17 cellular contexts compared by ENCODE assay signal in genomic region chr2:172643142-172643541, GRCh38.
DNase-seq lines count a peak whose midpoint lies in the region; ATAC-seq and TF ChIP-seq lines count a peak whose summit lies in the region.
"Had no signal": no experiment of that assay in that cellular context is flagged by ENCODE, and none has a peak within 500 bp of the region (broad histone marks: within the 10 kb centered on the region; RNA-seq: fewer than 3 reads in every experiment).

No MANE protein-coding gene starts in this region.

- peak overlapping the region; percentile 76 for H3K9ac ChIP-seq in PC-3 (ENCODE audit: low read length)

- DNase-seq in activated naive CD4-positive, alpha-beta T cell treated with anti-CD3 and anti-CD28 coated beads for 36 hours = peak; percentile 12
- DNase-seq in activated naive CD4-positive, alpha-beta T cell treated with anti-CD3 and anti-CD28 coated beads, Interleukin-2, amount 50 U/mL, for 16 hours = no peak
- DNase-seq in PC-3 = peak; percentile 90
- DNase-seq in epithelial cell of prostate (ENCODE audit: low read depth, low spot score) = peak; percentile 70
- peak; percentile 28 for DNase-seq in stimulated activated naive CD8-positive, alpha-beta T cell treated with anti-CD3 and anti-CD28 coated beads, Interleukin-15, Interleukin-2, amounts not matched to agents 100 U/mL and 50 U/mL, for 24 hours
- no peak for DNase-seq in occipital lobe (lab: John Stamatoyannopoulos, UW)
- no peak for DNase-seq in NCI-H2171 treated with DMSO at 0.1 percent for 48 hours (lab: John Stamatoyannopoulos, UW)
- DNase-seq in ovary = no peak
- DNase-seq: activated CD4-positive, alpha-beta T cell treated with anti-CD3 and anti-CD28 coated beads, Interleukin-2, amount 10 ng/mL, durations not matched to agents 7 days and 5 days; activated effector memory CD4-positive, alpha-beta T cell treated with Interleukin-2 at 50 U/mL for 16 hours; Calu3; dorsolateral prefrontal cortex; left ventricle myocardium superior; NCI-H2107; psoas muscle; SHP77 had no signal

- H3F3A ChIP-seq in PC-3 (ENCODE audit: low read length, unreplicated experiment) = no peaks in the 10 kb centered on the region

- H3K9me2 ChIP-seq in PC-3 (replicated peaks; ENCODE audit: low read length) = no peaks in the 10 kb centered on the region

- H3K4me1 ChIP-seq in PC-3 (ENCODE audit: insufficient read depth, low read length) (peaks cover 73% of the 10 kb centered on the region), ovary (ENCODE audit: insufficient read depth) (no peaks in the 10 kb centered on the region)
- H3K4me1 ChIP-seq: psoas muscle, tibial nerve had no signal

- H3K27me3 Mint-ChIP-seq in activated naive CD4-positive, alpha-beta T cell treated with anti-CD3 and anti-CD28 coated beads for 36 hours (ENCODE audit: low read depth) = no peaks in the 10 kb centered on the region
- H3K27me3 Mint-ChIP-seq: activated CD4-positive, alpha-beta T cell treated with anti-CD3 and anti-CD28 coated beads, Interleukin-2, amount 10 ng/mL, durations not matched to agents 7 days and 5 days had no signal

- H3K36me3 Mint-ChIP-seq in activated naive CD4-positive, alpha-beta T cell treated with anti-CD3 and anti-CD28 coated beads for 36 hours (ENCODE audit: low read depth) = no peaks in the 10 kb centered on the region

- BruUV-seq in PC-3 (replicated peaks; lab: Mats Ljungman, UMichigan) = no TSS peak

- intact Hi-C loops in activated naive CD4-positive, alpha-beta T cell treated with anti-CD3 and anti-CD28 coated beads for 36 hours (cut with micrococcal nuclease) = no loop called here
- intact Hi-C loops in PC-3 (cut with micrococcal nuclease) = no loop called here
- intact Hi-C loops in ovary (cut with DNase I) = no loop called here

- TF ChIP-seq CTCF in PC-3 (conservative IDR thresholded peaks at IDR 0.05; ENCODE audit: low read depth, low read length) = no peak
- no peak for TF ChIP-seq CTCF in ovary (IDR thresholded peaks at IDR 0.05)

- H3K4me3 ChIP-seq in PC-3 (ENCODE audit: low read length) (no peak overlapping the region), ovary (no peak overlapping the region)
- H3K4me3 ChIP-seq: dorsolateral prefrontal cortex, psoas muscle, tibial nerve had no signal

- H4K20me1 ChIP-seq in PC-3 (ENCODE audit: low read length) = no peaks in the 10 kb centered on the region

- 76 to 87% (median 80%) methylated on average over 6 of the region's 6 CpGs for WGBS in ovary, 3 donors

- H3K27me3 ChIP-seq in PC-3 (ENCODE audit: low read length) (no peaks in the 10 kb centered on the region), ovary (no peaks in the 10 kb centered on the region)
- H3K27me3 ChIP-seq: dorsolateral prefrontal cortex, tibial nerve had no signal

- no peaks in the 10 kb centered on the region for H3K9me3 ChIP-seq in PC-3 (ENCODE audit: low read length)
- no peaks in the 10 kb centered on the region for H3K9me3 ChIP-seq in ovary
- H3K9me3 ChIP-seq: psoas muscle had no signal

- TF ChIP-seq EP300 in ovary (IDR thresholded peaks at IDR 0.05) = no peak

- H3K79me2 ChIP-seq in PC-3 (ENCODE audit: low read length) = no peaks in the 10 kb centered on the region

- ATAC-seq in PC-3 = peak; percentile 77
- ATAC-seq in stimulated activated naive CD8-positive, alpha-beta T cell treated with anti-CD3 and anti-CD28 coated beads, Interleukin-15, Interleukin-2, amounts not matched to agents 100 U/mL and 50 U/mL, for 24 hours = peak; percentile 82
- ATAC-seq: left ventricle myocardium superior, psoas muscle had no signal

- peak overlapping the region; percentile 95 for H3K27ac ChIP-seq in PC-3 (ENCODE audit: low read length)
- no peak overlapping the region for H3K27ac ChIP-seq in epithelial cell of prostate
- no peak overlapping the region for H3K27ac ChIP-seq in ovary
- H3K27ac ChIP-seq: dorsolateral prefrontal cortex, psoas muscle, tibial nerve had no signal

- H3K4me1 Mint-ChIP-seq in activated naive CD4-positive, alpha-beta T cell treated with anti-CD3 and anti-CD28 coated beads for 36 hours (ENCODE audit: low read depth) = peaks cover 6% of the 10 kb centered on the region

- no peaks in the 10 kb centered on the region for H3K36me3 ChIP-seq in PC-3 (ENCODE audit: low read depth, low read length)
- no peaks in the 10 kb centered on the region for H3K36me3 ChIP-seq in ovary
- H3K36me3 ChIP-seq: tibial nerve had no signal

- H3K4me2 ChIP-seq in PC-3 (ENCODE audit: low read length) = peak overlapping the region; percentile 13

- H2AFZ ChIP-seq in PC-3 (ENCODE audit: low read length) = peak overlapping the region; percentile 56

- no peak for TF ChIP-seq POLR2A in ovary (IDR thresholded peaks at IDR 0.05)

- H3K9me3 Mint-ChIP-seq in activated naive CD4-positive, alpha-beta T cell treated with anti-CD3 and anti-CD28 coated beads for 36 hours = no peaks in the 10 kb centered on the region

- no peak overlapping the region for H3K4me3 Mint-ChIP-seq in activated naive CD4-positive, alpha-beta T cell treated with anti-CD3 and anti-CD28 coated beads for 36 hours
- H3K4me3 Mint-ChIP-seq: activated CD4-positive, alpha-beta T cell treated with anti-CD3 and anti-CD28 coated beads, Interleukin-2, amount 10 ng/mL, durations not matched to agents 7 days and 5 days had no signal

- CTCF ChIA-PET in activated naive CD4-positive, alpha-beta T cell treated with anti-CD3 and anti-CD28 coated beads for 36 hours (lab: Charles Lee) = interaction anchor here (0.6 kb wide), 2 partner anchors 219 to 1957 kb away, joined by 3 to 4 read pairs; no protein-coding TSS in a partner anchor
- CTCF ChIA-PET in PC-3 (lab: Charles Lee) = no interaction called here

- H3K27ac Mint-ChIP-seq in activated naive CD4-positive, alpha-beta T cell treated with anti-CD3 and anti-CD28 coated beads for 36 hours = no peak overlapping the region
- H3K27ac Mint-ChIP-seq: activated CD4-positive, alpha-beta T cell treated with anti-CD3 and anti-CD28 coated beads, Interleukin-2, amount 10 ng/mL, durations not matched to agents 7 days and 5 days had no signal

- POLR2A ChIA-PET in PC-3 (lab: Charles Lee; ENCODE audit: unreplicated experiment) = no interaction called here

Comparison
In these comparisons a context has a peak if more than half of its experiments do, and no peak if none do; other contexts are left out.
1. DNase-seq: peak in activated naive CD4-positive, alpha-beta T cell treated with anti-CD3 and anti-CD28 coated beads for 36 hours (single experiment), PC-3 (single experiment), epithelial cell of prostate (single experiment) and stimulated activated naive CD8-positive, alpha-beta T cell treated with anti-CD3 and anti-CD28 coated beads, Interleukin-15, Interleukin-2, amounts not matched to agents 100 U/mL and 50 U/mL, for 24 hours (single experiment); none in activated naive CD4-positive, alpha-beta T cell treated with anti-CD3 and anti-CD28 coated beads, Interleukin-2, amount 50 U/mL, for 16 hours (single experiment), occipital lobe (single experiment), NCI-H2171 treated with DMSO at 0.1 percent for 48 hours (single experiment) and ovary (0 of 5).